In genomic region chr11:95152878-95153856, GRCh38 we compare ENCODE assay signal across 10 cellular contexts.
A peak's percentile ranks its signal among the peaks of the same experiment; 100 is the strongest.
DNase-seq lines count a peak whose midpoint lies in the region; ATAC-seq and TF ChIP-seq lines count a peak whose summit lies in the region.
"Had no signal": no experiment of that assay in that cellular context is flagged by ENCODE, and none has a peak within 500 bp of the region (broad histone marks: within the 10 kb centered on the region; RNA-seq: fewer than 3 reads in every experiment).

No MANE protein-coding gene starts in this region.

- H3F3A ChIP-seq in DOHH2 (ENCODE audit: control insufficient read depth, insufficient read depth), result no peaks in the 10 kb centered on the region

- H3K4me1 ChIP-seq in DOHH2 (ENCODE audit: control insufficient read depth, low read length) (peaks cover 51% of the 10 kb centered on the region), Karpas-422 (ENCODE audit: low read length) (peaks cover 27% of the 10 kb centered on the region)

- H3K9me2 ChIP-seq in DOHH2 (replicated peaks; ENCODE audit: control insufficient read depth, low read length) (no peaks in the 10 kb centered on the region), Karpas-422 (replicated peaks; ENCODE audit: insufficient read depth, low read length) (no peaks in the 10 kb centered on the region)

- no peaks in the 10 kb centered on the region for H3K27me3 ChIP-seq in DOHH2 (ENCODE audit: control insufficient read depth, low read length)
- H3K27me3 ChIP-seq in Karpas-422 (ENCODE audit: low read length), result no peaks in the 10 kb centered on the region

- peaks cover 63% of the 10 kb centered on the region for H3K4me1 Mint-ChIP-seq in activated naive CD4-positive, alpha-beta T cell treated with anti-CD3 and anti-CD28 coated beads, Interleukin-2, amount 50 U/mL, for 24 hours
- H3K4me1 Mint-ChIP-seq in natural killer cell treated with Interleukin-12 subunit alpha and Interleukin-12 subunit beta and Interleukin-15 and Interleukin-18, amount 100 ng/mL, for 72 hours (ENCODE audit: low read depth in 2 of 2), result peaks cover 32 to 34% of the 10 kb centered on the region in 2 donors

- H3K9me3 ChIP-seq in DOHH2 (ENCODE audit: control insufficient read depth, insufficient read depth, low read length) (no peaks in the 10 kb centered on the region), Karpas-422 (ENCODE audit: low read length) (no peaks in the 10 kb centered on the region)

- peak; percentile 59 for DNase-seq in Karpas-422
- DNase-seq in natural killer cell treated with Interleukin-12 subunit alpha and Interleukin-12 subunit beta and Interleukin-15 and Interleukin-18, amount 100 ng/mL, for 72 hours (ENCODE audit: low spot score), result no peak
- DNase-seq in SW480 (ENCODE audit: low spot score), result no peak
- DNase-seq: DMS153, WERI-Rb-1 had no signal

- H2AFZ ChIP-seq in Karpas-422 (ENCODE audit: low read length), result peak overlapping the region; percentile 94

- peak overlapping the region; percentile 98 for H3K27ac Mint-ChIP-seq in activated naive CD4-positive, alpha-beta T cell treated with anti-CD3 and anti-CD28 coated beads, Interleukin-2, amount 50 U/mL, for 24 hours
- H3K27ac Mint-ChIP-seq in natural killer cell treated with Interleukin-12 subunit alpha and Interleukin-12 subunit beta and Interleukin-15 and Interleukin-18, amount 100 ng/mL, for 72 hours, result peak overlapping the region; percentile 70 to 93

- ATAC-seq in natural killer cell treated with Interleukin-12 subunit alpha and Interleukin-12 subunit beta and Interleukin-15 and Interleukin-18, amount 100 ng/mL, for 72 hours, result peak in 1 of 2 donors; percentile 22
- ATAC-seq in HG03025 (IDR thresholded peaks at IDR 0.05; ENCODE audit: low FRiP score, unreplicated experiment), result no peak
- ATAC-seq in GM21423 (IDR thresholded peaks at IDR 0.05; ENCODE audit: unreplicated experiment), result no peak
- no peak for ATAC-seq in HG02642 (IDR thresholded peaks at IDR 0.05; ENCODE audit: poor library complexity, unreplicated experiment)

- no peaks in the 10 kb centered on the region for H3K27me3 Mint-ChIP-seq in activated naive CD4-positive, alpha-beta T cell treated with anti-CD3 and anti-CD28 coated beads, Interleukin-2, amount 50 U/mL, for 24 hours
- peaks cover 0 to 3% of the 10 kb centered on the region in 2 donors for H3K27me3 Mint-ChIP-seq in natural killer cell treated with Interleukin-12 subunit alpha and Interleukin-12 subunit beta and Interleukin-15 and Interleukin-18, amount 100 ng/mL, for 72 hours

- no peaks in the 10 kb centered on the region for H3K36me3 Mint-ChIP-seq in activated naive CD4-positive, alpha-beta T cell treated with anti-CD3 and anti-CD28 coated beads, Interleukin-2, amount 50 U/mL, for 24 hours
- H3K36me3 Mint-ChIP-seq in natural killer cell treated with Interleukin-12 subunit alpha and Interleukin-12 subunit beta and Interleukin-15 and Interleukin-18, amount 100 ng/mL, for 72 hours, result no peaks in the 10 kb centered on the region

- H3K36me3 ChIP-seq in DOHH2 (ENCODE audit: control insufficient read depth, low read length), result no peaks in the 10 kb centered on the region
- H3K36me3 ChIP-seq in Karpas-422 (ENCODE audit: insufficient read depth, low read length), result no peaks in the 10 kb centered on the region
- H3K36me3 ChIP-seq: WERI-Rb-1 had no signal

- H3K9me3 Mint-ChIP-seq in activated naive CD4-positive, alpha-beta T cell treated with anti-CD3 and anti-CD28 coated beads, Interleukin-2, amount 50 U/mL, for 24 hours, result no peaks in the 10 kb centered on the region
- no peaks in the 10 kb centered on the region for H3K9me3 Mint-ChIP-seq in natural killer cell treated with Interleukin-12 subunit alpha and Interleukin-12 subunit beta and Interleukin-15 and Interleukin-18, amount 100 ng/mL, for 72 hours

- H3K27ac ChIP-seq in DOHH2 (ENCODE audit: low read depth, low read length), result no peak overlapping the region
- H3K27ac ChIP-seq in Karpas-422 (ENCODE audit: low read length), result no peak overlapping the region
- H3K27ac ChIP-seq: WERI-Rb-1 had no signal

- H3K4me2 ChIP-seq in DOHH2 (ENCODE audit: low read length), result peak overlapping the region; percentile 58
- H3K4me2 ChIP-seq in Karpas-422 (ENCODE audit: low read depth, low read length, poor library complexity, severe bottlenecking), result peak overlapping the region; percentile 68

- peak overlapping the region; percentile 50 for H3K4me3 ChIP-seq in DOHH2 (ENCODE audit: low read length)
- peak overlapping the region; percentile 52 for H3K4me3 ChIP-seq in Karpas-422 (ENCODE audit: low read length)

- peak overlapping the region; percentile 87 for H3K4me3 Mint-ChIP-seq in activated naive CD4-positive, alpha-beta T cell treated with anti-CD3 and anti-CD28 coated beads, Interleukin-2, amount 50 U/mL, for 24 hours
- peak overlapping the region; percentile 81 for H3K4me3 Mint-ChIP-seq in natural killer cell treated with Interleukin-12 subunit alpha and Interleukin-12 subunit beta and Interleukin-15 and Interleukin-18, amount 100 ng/mL, for 72 hours

- H4K20me1 ChIP-seq in DOHH2 (ENCODE audit: control insufficient read depth, insufficient read depth, low read depth, low read length) (no peaks in the 10 kb centered on the region), Karpas-422 (ENCODE audit: insufficient read depth, low read depth, low read length) (no peaks in the 10 kb centered on the region)

- no peak for TF ChIP-seq CTCF in DOHH2 (IDR thresholded peaks at IDR 0.05; ENCODE audit: low read depth, low read length, poor library complexity, severe bottlenecking)

- peak overlapping the region; percentile 51 for H3K9ac ChIP-seq in Karpas-422 (ENCODE audit: low read length)

- H3K79me2 ChIP-seq in DOHH2 (ENCODE audit: control insufficient read depth, low read length) (no peaks in the 10 kb centered on the region), Karpas-422 (ENCODE audit: low read length) (no peaks in the 10 kb centered on the region)
